In the genomic region with DNA sequence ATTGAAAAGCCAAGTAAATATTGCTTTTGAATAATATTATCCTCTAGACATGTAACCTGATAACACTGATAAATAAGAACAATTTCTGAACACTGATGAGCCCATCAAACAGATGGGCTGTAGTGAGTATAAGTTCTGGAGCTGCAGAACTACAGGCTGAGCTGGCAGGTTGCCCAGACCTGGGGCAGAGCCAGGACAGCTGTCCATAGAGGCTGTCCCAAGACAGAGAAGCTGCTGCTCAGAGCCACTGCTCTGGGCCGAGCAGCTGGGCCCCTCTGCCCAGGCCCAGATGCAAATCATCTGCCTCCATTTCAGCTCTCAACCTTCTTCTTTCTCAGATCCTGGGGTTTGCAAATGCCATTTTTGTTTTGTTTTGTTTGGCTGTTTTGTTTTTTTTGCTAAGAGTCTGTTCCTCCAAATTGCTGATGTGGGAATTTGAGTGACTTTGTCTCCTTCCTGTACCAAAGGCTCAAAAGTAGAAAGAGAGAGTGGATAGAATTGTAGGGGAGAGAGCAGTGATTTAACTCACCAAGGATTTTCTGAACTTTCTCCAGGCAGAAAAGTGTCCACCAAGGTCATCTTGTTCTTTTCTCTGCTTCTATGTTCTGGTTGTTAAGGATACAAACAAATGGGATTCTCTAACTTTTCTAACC, we compare ENCODE assay signal across 8 cellular contexts. TPM values are rescaled to one million over a fixed set of nuclear protein-coding genes. Genes with fewer than 3 reads are reported as not detected.
DNase-seq lines count a peak whose midpoint lies in the region; ATAC-seq and TF ChIP-seq lines count a peak whose summit lies in the region.

No MANE protein-coding gene starts in this region.

- no peaks in the 10 kb centered on the region for H3K27me3 ChIP-seq in spleen (replicated peaks in 1 of 7)
- no peaks in the 10 kb centered on the region; the same call in 1 of the 2 replicates for H3K27me3 ChIP-seq in HAP-1 (ENCODE audit: low read depth)

- no peak for TF ChIP-seq POLR2A in spleen (IDR thresholded peaks at IDR 0.05)

- no peak for TF ChIP-seq CTCF in spleen (IDR thresholded peaks at IDR 0.05 in 8 of 11, conservative IDR thresholded peaks at IDR 0.05 in 3 of 11)

- in situ Hi-C loops in HAP-1 (cut with MboI; ENCODE audit: low sequenced_read_pairs): loop anchor here (25.0 kb wide), 1 partner anchor 624 kb away; no protein-coding TSS in a partner anchor

- WGBS in spleen, 5 donors: 19 to 47% (median 29%) methylated on average over 1 of the region's 1 CpG

- H3K36me3 ChIP-seq in spleen: no peaks in the 10 kb centered on the region
- no peaks in the 10 kb centered on the region for H3K36me3 ChIP-seq in HAP-1 (replicated peaks)

- intact Hi-C loops in Right ventricle myocardium superior (cut with DNase I) (no loop called here), spleen (cut with DNase I; ENCODE audit: low total_unique reads) (no loop called here)

- peak overlapping the region in 5 of 8 donors; percentile 6 to 28 (median 18) for H3K27ac ChIP-seq in spleen

- H3K4me3 ChIP-seq in spleen (no peak overlapping the region), HAP-1 (no peak overlapping the region)

- H3K4me1 ChIP-seq in spleen: peaks cover 9 to 91% (median 37%) of the 10 kb centered on the region in 6 donors
- no peaks in the 10 kb centered on the region for H3K4me1 ChIP-seq in HAP-1

- ATAC-seq in HG02571 (IDR thresholded peaks at IDR 0.05; ENCODE audit: unreplicated experiment) (peak; percentile 42), Right ventricle myocardium superior (ENCODE audit: poor library complexity) (peak; percentile 94)

- H3K9me3 ChIP-seq in spleen (no peaks in the 10 kb centered on the region), HAP-1 (no peaks in the 10 kb centered on the region)

- DNase-seq in Ammon's horn (ENCODE audit: low spot score) (peak; percentile 95), SHP77 treated with DMSO at 0.1 percent for 48 hours (lab: John Stamatoyannopoulos, UW) (peak; percentile 46), Right ventricle myocardium superior (peak; percentile 95), spleen (peak; percentile 80), SIG-M5 treated with dmso at 0.1 percent for 504 hours (lab: John Stamatoyannopoulos, UW; ENCODE audit: unreplicated experiment) (no peak), NCI-H526 treated with DMSO at 0.1 percent for 48 hours (lab: John Stamatoyannopoulos, UW) (no peak), HAP-1 (ENCODE audit: low spot score in 2 of 2) (no peak)

RNA-seq across cellular contexts. Expression of gene TESPA1, which starts 4.0 kb away (rescaled TPM):
- 0.59 TPM for total RNA-seq in Right ventricle myocardium superior
- 10 to 100 TPM in 6 of 7 donors, 1 to 10 TPM in 1; 9.3 to 16.8 (median 13.8) TPM for total RNA-seq in spleen
- polyA plus RNA-seq in spleen: 10 to 100 TPM in 1 of 3 donors, 1 to 10 TPM in 2; 7.3 to 10.4 (median 7.7) TPM

RNA-seq across cellular contexts. Expression of gene NEUROD4, which starts 31.2 kb away (rescaled TPM):
- total RNA-seq in Right ventricle myocardium superior (not detected), spleen (not detected)
- polyA plus RNA-seq in spleen: not detected

Comparison
In these comparisons a context has a peak if more than half of its experiments do, and no peak if none do; other contexts are left out.
1. DNase-seq: peak in Ammon's horn (single experiment), SHP77 treated with DMSO at 0.1 percent for 48 hours (single experiment), Right ventricle myocardium superior (single experiment) and spleen (single experiment); none in SIG-M5 treated with dmso at 0.1 percent for 504 hours (single experiment), NCI-H526 treated with DMSO at 0.1 percent for 48 hours (single experiment) and HAP-1 (0 of 2).